In the genomic region with DNA sequence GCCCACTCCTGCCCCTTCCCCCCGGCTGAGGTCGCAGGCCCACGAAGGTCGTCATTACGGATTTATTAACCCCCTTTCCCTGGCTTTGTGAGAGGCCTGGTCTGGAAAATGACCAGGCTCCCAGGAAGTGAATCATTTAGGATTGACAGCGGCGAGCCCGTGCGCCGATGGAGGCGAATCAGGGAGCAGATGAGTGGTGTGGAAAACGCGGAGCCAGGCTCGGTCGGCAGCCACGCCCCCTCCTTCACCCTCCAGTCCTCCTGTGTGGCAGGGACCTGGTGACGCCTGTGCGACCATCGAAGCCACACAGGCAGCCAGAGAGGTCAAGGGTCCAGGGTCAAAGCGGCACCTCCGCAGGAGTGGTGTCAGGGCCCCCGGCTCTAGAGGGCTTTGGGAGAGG, we compare ENCODE assay signal across 26 cellular contexts.
A peak's percentile ranks its signal among the peaks of the same experiment; 100 is the strongest.
DNase-seq lines count a peak whose midpoint lies in the region; ATAC-seq and TF ChIP-seq lines count a peak whose summit lies in the region.
"Had no signal": no experiment of that assay in that cellular context is flagged by ENCODE, and none has a peak within 500 bp of the region (broad histone marks: within the 10 kb centered on the region; RNA-seq: fewer than 3 reads in every experiment).

No MANE protein-coding gene starts in this region.

- H3K27me3 Mint-ChIP-seq in brain: no peaks in the 10 kb centered on the region
- peaks cover 10% of the 10 kb centered on the region for H3K27me3 Mint-ChIP-seq in GM23338 (ENCODE audit: insufficient read depth, low read depth, poor library complexity)
- peaks cover 15% of the 10 kb centered on the region for H3K27me3 Mint-ChIP-seq in activated naive CD8-positive, alpha-beta T cell treated with anti-CD3 and anti-CD28 coated beads for 36 hours

- ATAC-seq in thoracic aorta (ENCODE audit: insufficient number of reproducible peaks, low FRiP score, low read depth): no peak
- no peak for ATAC-seq in GM23338
- ATAC-seq: CD8-positive, alpha-beta T cell; PC-3 had no signal

- H3K4me3 Mint-ChIP-seq in brain: no peak overlapping the region
- H3K4me3 Mint-ChIP-seq in GM23338: no peak overlapping the region
- H3K4me3 Mint-ChIP-seq in activated naive CD8-positive, alpha-beta T cell treated with anti-CD3 and anti-CD28 coated beads for 36 hours: no peak overlapping the region
- H3K4me3 Mint-ChIP-seq: CD8-positive, alpha-beta T cell; HFFc6 had no signal

- H3F3A ChIP-seq in GM23338 (replicated peaks; ENCODE audit: low read depth): no peaks in the 10 kb centered on the region

- no peaks in the 10 kb centered on the region for H3K79me2 ChIP-seq in GM23338 (replicated peaks; ENCODE audit: insufficient read depth)

- H3K9me2 ChIP-seq in GM23338 (ENCODE audit: insufficient read depth): no peaks in the 10 kb centered on the region

- peaks cover 0 to 49% of the 10 kb centered on the region in 2 donors for H3K4me1 ChIP-seq in thoracic aorta (ENCODE audit: control insufficient read depth in 1 of 2, low read depth in 2 of 2)
- H3K4me1 ChIP-seq in GM23338 (ENCODE audit: insufficient read depth): no peaks in the 10 kb centered on the region
- H3K4me1 ChIP-seq: A549 had no signal

- H3K9me3 Mint-ChIP-seq in brain (peaks cover 0 to 3% (median 0%) of the 10 kb centered on the region in 5 experiments), GM23338 (peaks cover 2% of the 10 kb centered on the region; the same call in 1 of the 3 replicates)
- no peaks in the 10 kb centered on the region for H3K9me3 Mint-ChIP-seq in activated naive CD8-positive, alpha-beta T cell treated with anti-CD3 and anti-CD28 coated beads for 36 hours
- H3K9me3 Mint-ChIP-seq: CD8-positive, alpha-beta T cell had no signal

- no peaks in the 10 kb centered on the region for H3K36me3 Mint-ChIP-seq in brain
- H3K36me3 Mint-ChIP-seq in GM23338 (ENCODE audit: low read depth): no peaks in the 10 kb centered on the region
- H3K36me3 Mint-ChIP-seq in activated naive CD8-positive, alpha-beta T cell treated with anti-CD3 and anti-CD28 coated beads for 36 hours: no peaks in the 10 kb centered on the region
- H3K36me3 Mint-ChIP-seq: CD8-positive, alpha-beta T cell had no signal

- H3K36me3 ChIP-seq in thoracic aorta (no peaks in the 10 kb centered on the region), GM23338 (ENCODE audit: insufficient read depth) (no peaks in the 10 kb centered on the region)
- H3K36me3 ChIP-seq: BLaER1 treated with 17β-estradiol and CSF1 and Interleukin-3, amounts not matched to agents 10 nM and 100 nM; MG63 had no signal

- H2AFZ ChIP-seq in GM23338: no peak overlapping the region

- H3K4me2 ChIP-seq in GM23338: no peak overlapping the region
- H3K4me2 ChIP-seq: A549 had no signal

- H3K4me1 Mint-ChIP-seq in brain (peaks cover 70% of the 10 kb centered on the region), GM23338 (no peaks in the 10 kb centered on the region)
- H3K4me1 Mint-ChIP-seq in activated naive CD8-positive, alpha-beta T cell treated with anti-CD3 and anti-CD28 coated beads for 36 hours: peaks cover 8% of the 10 kb centered on the region

- H3K27me3 ChIP-seq in thoracic aorta (replicated peaks; ENCODE audit: insufficient read depth) (no peaks in the 10 kb centered on the region), GM23338 (ENCODE audit: insufficient read depth) (no peaks in the 10 kb centered on the region)
- H3K27me3 ChIP-seq: MG63 had no signal

- H3K9me3 ChIP-seq in thoracic aorta: no peaks in the 10 kb centered on the region
- H3K9me3 ChIP-seq: A549; BLaER1 treated with 17β-estradiol and CSF1 and Interleukin-3, amounts not matched to agents 10 nM and 100 nM; MG63 had no signal

- H3K4me3 ChIP-seq in thoracic aorta: no peak overlapping the region
- no peak overlapping the region for H3K4me3 ChIP-seq in GM23338
- H3K4me3 ChIP-seq: A549; BLaER1 treated with 17β-estradiol and CSF1 and Interleukin-3, amounts not matched to agents 10 nM and 100 nM; MG63 had no signal

- no peak for TF ChIP-seq CTCF in brain (conservative IDR thresholded peaks at IDR 0.05)
- no peak for TF ChIP-seq CTCF in thoracic aorta (IDR thresholded peaks at IDR 0.05)
- no peak for TF ChIP-seq CTCF in GM23338 (conservative IDR thresholded peaks at IDR 0.05; ENCODE audit: low read depth in 2 of 2)

- H3K27ac ChIP-seq in thoracic aorta (peak overlapping the region; percentile 73 to 78), GM23338 (ENCODE audit: low read depth) (no peak overlapping the region)
- H3K27ac ChIP-seq: A549; BLaER1 treated with 17β-estradiol and CSF1 and Interleukin-3, amounts not matched to agents 10 nM and 100 nM; HL-60; RWPE1 had no signal

- DNase-seq in Daoy (ENCODE audit: low read depth) (peak; percentile 63), left kidney (ENCODE audit: low read depth, low spot score) (peak; percentile 44), thoracic aorta (ENCODE audit: low spot score) (no peak), RKO (ENCODE audit: low spot score) (no peak), Kasumi-1 (lab: John Stamatoyannopoulos, UW) (no peak), GM23338 (ENCODE audit: low spot score) (no peak)
- DNase-seq in activated naive CD8-positive, alpha-beta T cell treated with anti-CD3 and anti-CD28 coated beads for 36 hours: no peak
- DNase-seq: CD8-positive, alpha-beta T cell; DMS79; H7; HFFc6; IMR-90; Karpas-422; MG63; NCI-H1092; NCI-H1436 treated with DMSO at 0.1 percent for 48 hours; NCI-H2029; NCI-H2171; NCI-H526; PC-3; SIG-M5 had no signal

- peak overlapping the region; percentile 91 to 98 (median 94) for H3K27ac Mint-ChIP-seq in brain
- no peak overlapping the region for H3K27ac Mint-ChIP-seq in GM23338
- H3K27ac Mint-ChIP-seq in activated naive CD8-positive, alpha-beta T cell treated with anti-CD3 and anti-CD28 coated beads for 36 hours: no peak overlapping the region
- H3K27ac Mint-ChIP-seq: CD8-positive, alpha-beta T cell; HFFc6 had no signal

- H4K20me1 ChIP-seq in GM23338 (replicated peaks; ENCODE audit: insufficient read depth): no peaks in the 10 kb centered on the region

TF ChIP-seq in GM23338, 12 proteins besides CTCF, POLR2A, EP300 and RAD21 (continues in another document):
- TF ChIP-seq CREB1 (CRISPR knock-in tag; IDR thresholded peaks at IDR 0.05; ENCODE audit: low read depth): no peak
- no peak for TF ChIP-seq STAT1 (IDR thresholded peaks at IDR 0.05; ENCODE audit: unreplicated experiment)
- no peak for TF ChIP-seq EZH2phosphoT487 (IDR thresholded peaks at IDR 0.05; ENCODE audit: unreplicated experiment)
- no peak for TF ChIP-seq NANOG (IDR thresholded peaks at IDR 0.05; ENCODE audit: borderline replicate concordance)
- TF ChIP-seq, protein P1, sequence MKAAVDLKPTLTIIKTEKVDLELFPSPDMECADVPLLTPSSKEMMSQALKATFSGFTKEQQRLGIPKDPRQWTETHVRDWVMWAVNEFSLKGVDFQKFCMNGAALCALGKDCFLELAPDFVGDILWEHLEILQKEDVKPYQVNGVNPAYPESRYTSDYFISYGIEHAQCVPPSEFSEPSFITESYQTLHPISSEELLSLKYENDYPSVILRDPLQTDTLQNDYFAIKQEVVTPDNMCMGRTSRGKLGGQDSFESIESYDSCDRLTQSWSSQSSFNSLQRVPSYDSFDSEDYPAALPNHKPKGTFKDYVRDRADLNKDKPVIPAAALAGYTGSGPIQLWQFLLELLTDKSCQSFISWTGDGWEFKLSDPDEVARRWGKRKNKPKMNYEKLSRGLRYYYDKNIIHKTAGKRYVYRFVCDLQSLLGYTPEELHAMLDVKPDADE (IDR thresholded peaks at IDR 0.05): no peak
- no peak for TF ChIP-seq JUNB (IDR thresholded peaks at IDR 0.05; ENCODE audit: unreplicated experiment)

Comparison
In these comparisons a context has a peak if more than half of its experiments do, and no peak if none do; other contexts are left out.
1. DNase-seq: peak in Daoy (single experiment) and left kidney (single experiment); none in thoracic aorta (single experiment), RKO (single experiment), Kasumi-1 (0 of 2), GM23338 (single experiment) and activated naive CD8-positive, alpha-beta T cell treated with anti-CD3 and anti-CD28 coated beads for 36 hours (single experiment).
2. H3K27ac Mint-ChIP-seq: peak in brain (5 of 5); none in GM23338 (single experiment) and activated naive CD8-positive, alpha-beta T cell treated with anti-CD3 and anti-CD28 coated beads for 36 hours (single experiment).